Comparison of ENCODE assay signal across 8 cellular contexts in the genomic region with DNA sequence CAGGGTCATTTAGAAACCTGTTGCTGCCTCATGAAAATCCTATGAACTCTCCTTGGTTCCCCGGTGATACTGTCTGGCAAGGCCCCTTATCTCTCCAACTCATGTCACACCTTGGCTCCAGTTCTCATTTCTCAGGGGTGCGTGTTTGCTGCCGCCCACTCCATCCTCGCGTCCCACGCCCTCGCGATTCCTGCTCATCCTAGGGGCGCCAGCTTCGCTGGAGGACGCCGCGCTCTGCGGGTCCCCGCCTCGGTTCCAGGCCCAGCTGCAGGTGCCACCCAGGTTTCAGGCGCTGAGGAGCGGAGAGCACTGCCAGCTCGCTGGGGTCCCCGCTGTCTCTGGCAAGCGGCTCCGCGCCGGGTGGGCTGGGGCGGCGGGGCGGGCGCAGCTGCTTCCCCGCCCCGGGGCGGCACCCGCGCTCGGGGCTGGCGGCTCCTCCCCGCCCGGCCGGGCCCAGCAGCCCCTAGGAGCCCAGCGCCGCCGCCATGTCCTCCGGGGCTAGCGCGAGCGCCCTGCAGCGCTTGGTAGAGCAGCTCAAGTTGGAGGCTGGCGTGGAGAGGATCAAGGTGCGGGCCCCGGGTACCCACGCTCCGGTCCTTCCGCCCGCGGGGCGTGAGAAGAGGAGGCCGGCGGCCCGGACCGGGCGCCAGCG. TPM values are rescaled to one million over a fixed set of nuclear protein-coding genes. Genes with fewer than 3 reads are reported as not detected.
DNase-seq lines count a peak whose midpoint lies in the region; ATAC-seq and TF ChIP-seq lines count a peak whose summit lies in the region.

A gene (plus strand): TSS at position 456 of the 652 bp plus-strand sequence. CDS start 30 bp downstream, at position 486.

- H3K36me3 Mint-ChIP-seq in activated CD4-positive, alpha-beta T cell treated with anti-CD3 and anti-CD28 coated beads for 36 hours (ENCODE audit: low read depth): peaks cover 10% of the 10 kb centered on the region

- ATAC-seq in HG02763 (IDR thresholded peaks at IDR 0.05; ENCODE audit: unreplicated experiment): peak; percentile 88
- peak; percentile 92 for ATAC-seq in activated CD4-positive, alpha-beta T cell treated with anti-CD3 and anti-CD28 coated beads for 36 hours
- peak; percentile 86 for ATAC-seq in left colon

- no peaks in the 10 kb centered on the region for H3K27me3 Mint-ChIP-seq in activated CD4-positive, alpha-beta T cell treated with anti-CD3 and anti-CD28 coated beads for 36 hours

- H3K4me3 ChIP-seq in choroid plexus epithelial cell (ENCODE audit: low read depth, low read length): peak within 1 kb of the TSS; percentile 84

- no peaks in the 10 kb centered on the region for H3K9me3 Mint-ChIP-seq in activated CD4-positive, alpha-beta T cell treated with anti-CD3 and anti-CD28 coated beads for 36 hours (ENCODE audit: low read depth)

- DNase-seq in NCI-H82 (lab: John Stamatoyannopoulos, UW): peak; percentile 65
- DNase-seq in NCI-H82 treated with DMSO at 0.1 percent for 48 hours (lab: John Stamatoyannopoulos, UW; ENCODE audit: unreplicated experiment): no peak
- DNase-seq in NCI-H1694 treated with DMSO at 0.1 percent for 48 hours (lab: John Stamatoyannopoulos, UW): peak; percentile 2
- DNase-seq in activated CD4-positive, alpha-beta T cell treated with anti-CD3 and anti-CD28 coated beads for 36 hours: peak; percentile 81
- peak; percentile 56 for DNase-seq in choroid plexus epithelial cell (ENCODE audit: low read depth)
- peak; percentile 28 to 73 for DNase-seq in left colon
- peak; percentile 56 to 69 for DNase-seq in stimulated activated CD4-positive, alpha-beta T cell treated with anti-CD3 and anti-CD28 coated beads, Interleukin-1b, Interleukin-23, amount 100 ng/mL, for 4 hours (ENCODE audit: low read depth in 2 of 2)

- intact Hi-C loops in activated CD4-positive, alpha-beta T cell treated with anti-CD3 and anti-CD28 coated beads for 36 hours (cut with DNase I, micrococcal nuclease): loop anchor here (1.0 to 5.0 kb wide), 6 partner anchors 30 to 672 kb away; a partner anchor contains a TSS
- intact Hi-C loops in left colon (cut with DNase I, micrococcal nuclease): no loop called here

- H3K27ac Mint-ChIP-seq in activated CD4-positive, alpha-beta T cell treated with anti-CD3 and anti-CD28 coated beads for 36 hours: peak within 1 kb of the TSS; percentile 95

- H3K4me1 Mint-ChIP-seq in activated CD4-positive, alpha-beta T cell treated with anti-CD3 and anti-CD28 coated beads for 36 hours: peaks cover 25% of the 10 kb centered on the region

- CTCF ChIA-PET in activated CD4-positive, alpha-beta T cell treated with anti-CD3 and anti-CD28 coated beads for 36 hours (lab: Charles Lee): interaction anchor here (0.5 kb wide), 1 partner anchor 29 kb away, joined by 3 read pairs; no protein-coding TSS in a partner anchor

- POLR2A ChIA-PET in activated CD4-positive, alpha-beta T cell treated with anti-CD3 and anti-CD28 coated beads for 36 hours (lab: Charles Lee): interaction anchor here (1.1 kb wide), 1 partner anchor 30 kb away, joined by 4 read pairs; a partner anchor contains a TSS

- H3K4me3 Mint-ChIP-seq in activated CD4-positive, alpha-beta T cell treated with anti-CD3 and anti-CD28 coated beads for 36 hours: peak within 1 kb of the TSS; percentile 98

- TF ChIP-seq CTCF in choroid plexus epithelial cell (conservative IDR thresholded peaks at IDR 0.05; ENCODE audit: low read depth, low read length): no peak

RNA-seq across cellular contexts. Expression of the gene that starts here (rescaled TPM):
- 10 to 100 TPM; 14.5 to 15.4 TPM for total RNA-seq in activated CD4-positive, alpha-beta T cell treated with anti-CD3 and anti-CD28 coated beads for 36 hours
- total RNA-seq in left colon: 10 to 100 TPM; 17.7 to 25.8 TPM

Comparison
In these comparisons a context has a peak if more than half of its experiments do, and no peak if none do; other contexts are left out.
1. intact Hi-C loops: an anchor here in activated CD4-positive, alpha-beta T cell treated with anti-CD3 and anti-CD28 coated beads for 36 hours (1.0 to 5.0 kb wide); none called in left colon.